ENCODE assay signal across 19 cellular contexts in the genomic region with DNA sequence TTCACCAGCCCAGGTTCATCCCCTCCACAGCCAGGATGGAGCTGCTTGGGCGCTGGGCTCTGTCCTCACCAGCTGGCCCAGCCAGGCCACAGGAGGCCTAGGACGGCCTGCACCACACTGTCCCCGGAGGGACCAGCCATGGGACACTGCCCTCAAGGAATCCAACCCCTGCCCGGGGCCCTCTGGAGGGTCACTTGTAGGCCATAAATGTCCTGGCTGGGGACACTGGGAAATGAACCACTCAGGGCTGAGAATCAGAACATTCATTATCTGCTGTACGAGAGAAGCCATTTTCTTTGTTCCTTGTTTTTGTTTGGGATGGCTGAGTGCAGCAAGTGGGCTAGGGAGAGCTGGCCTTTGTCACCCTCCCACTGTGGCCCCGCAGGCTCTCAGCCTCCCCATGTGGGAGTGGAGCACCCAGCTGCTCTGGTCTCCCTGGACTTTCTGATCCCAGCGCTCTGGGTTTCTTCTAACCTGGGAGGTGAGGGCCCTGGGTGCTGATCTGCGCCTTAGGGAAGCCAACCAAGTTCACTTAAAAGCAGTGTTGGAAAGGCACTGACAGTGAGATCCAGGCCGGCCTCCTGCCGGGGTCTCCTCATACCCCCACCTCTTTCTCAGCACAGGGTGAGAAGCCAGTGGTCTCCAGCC. TPM values are rescaled to one million over a fixed set of nuclear protein-coding genes. Genes with fewer than 3 reads are reported as not detected.
DNase-seq lines count a peak whose midpoint lies in the region; ATAC-seq and TF ChIP-seq lines count a peak whose summit lies in the region.
"Had no signal": no experiment of that assay in that cellular context is flagged by ENCODE, and none has a peak within 500 bp of the region (broad histone marks: within the 10 kb centered on the region; RNA-seq: fewer than 3 reads in every experiment).

No MANE protein-coding gene starts in this region.

- H3F3A ChIP-seq in smooth muscle cell (ENCODE audit: low read depth), result no peaks in the 10 kb centered on the region

- H3K27ac ChIP-seq in cardiac muscle cell, result peak overlapping the region; percentile 78
- H3K27ac ChIP-seq in WERI-Rb-1, result peak overlapping the region; percentile 31
- no peak overlapping the region for H3K27ac ChIP-seq in aorta (ENCODE audit: low read depth in 1 of 2, low read length in 2 of 2)
- no peak overlapping the region for H3K27ac ChIP-seq in smooth muscle cell (ENCODE audit: low read depth)
- H3K27ac ChIP-seq: SJCRH30 had no signal

- peaks cover 4% of the 10 kb centered on the region for H3K9me3 Mint-ChIP-seq in nephron progenitor cell

- 83 to 87% methylated on average over 10 of the region's 10 CpGs for WGBS in aorta, 2 donors
- WGBS in smooth muscle cell (ENCODE audit: low lambda C conversion rate), result 93% methylated on average over 10 of the region's 10 CpGs

- peaks cover 41% of the 10 kb centered on the region for H3K4me1 Mint-ChIP-seq in nephron progenitor cell

- TF ChIP-seq CTCF in cardiac muscle cell (IDR thresholded peaks at IDR 0.05; ENCODE audit: low read depth, low read length) (no peak), WERI-Rb-1 (IDR thresholded peaks at IDR 0.05; ENCODE audit: low read depth, low read length) (no peak), nephron progenitor cell (IDR thresholded peaks at IDR 0.05) (no peak), smooth muscle cell (IDR thresholded peaks at IDR 0.05; ENCODE audit: borderline replicate concordance, insufficient read depth, poor library complexity, severe bottlenecking) (no peak)

- peak; percentile 16 for ATAC-seq in aorta (ENCODE audit: low FRiP score)

- no peak overlapping the region for H3K4me2 ChIP-seq in smooth muscle cell

- H3K9ac ChIP-seq in smooth muscle cell (ENCODE audit: low read depth), result no peak overlapping the region

- peaks cover 6% of the 10 kb centered on the region for H3K36me3 Mint-ChIP-seq in nephron progenitor cell (ENCODE audit: low read depth)
- H3K36me3 Mint-ChIP-seq: CD14-positive monocyte had no signal

- peaks cover 6% of the 10 kb centered on the region for H3K27me3 Mint-ChIP-seq in nephron progenitor cell (ENCODE audit: low read depth, poor library complexity)

- H3K36me3 ChIP-seq in cardiac muscle cell (no peaks in the 10 kb centered on the region), WERI-Rb-1 (no peaks in the 10 kb centered on the region), aorta (ENCODE audit: control insufficient read depth in 1 of 2, insufficient read depth in 2 of 2, low read length in 1 of 2) (no peaks in the 10 kb centered on the region), smooth muscle cell (ENCODE audit: low read depth) (no peaks in the 10 kb centered on the region)
- H3K36me3 ChIP-seq: SJCRH30 had no signal

- H3K4me1 ChIP-seq in cardiac muscle cell (ENCODE audit: low read depth) (peaks cover 9% of the 10 kb centered on the region), aorta (ENCODE audit: control insufficient read depth in 1 of 2, insufficient read depth in 2 of 2, low read length in 2 of 2) (no peaks in the 10 kb centered on the region), smooth muscle cell (ENCODE audit: low read depth) (no peaks in the 10 kb centered on the region)

- DNase-seq in cardiac muscle cell (ENCODE audit: low read depth in 1 of 2, low spot score in 1 of 2) (no peak), cardiac septum (ENCODE audit: low spot score) (no peak), WERI-Rb-1 (no peak), nephron progenitor cell (peak; percentile 70), aorta (no peak), SW 1271 (lab: John Stamatoyannopoulos, UW) (no peak), epidermal melanocyte (ENCODE audit: insufficient read length, low spot score) (no peak), smooth muscle cell (lab: John Stamatoyannopoulos, UW; ENCODE audit: unreplicated experiment) (no peak)
- DNase-seq: 8988T, Caco-2, DMS79, NCI-H1436, NCI-H2081, NCI-H524, RPMI8226, SJCRH30 had no signal

- H3K27me3 ChIP-seq in cardiac muscle cell (no peaks in the 10 kb centered on the region), WERI-Rb-1 (ENCODE audit: insufficient read depth, low read depth, severe bottlenecking) (no peaks in the 10 kb centered on the region), aorta (ENCODE audit: control insufficient read depth in 1 of 2, insufficient read depth in 2 of 2, low read length in 1 of 2) (no peaks in the 10 kb centered on the region), smooth muscle cell (ENCODE audit: low read depth) (no peaks in the 10 kb centered on the region)

- H3K27ac Mint-ChIP-seq in nephron progenitor cell, result peak overlapping the region; percentile 94

- H3K4me3 ChIP-seq in cardiac muscle cell (no peak overlapping the region), WERI-Rb-1 (ENCODE audit: low read depth, low read length) (no peak overlapping the region), aorta (ENCODE audit: low read length in 2 of 2) (no peak overlapping the region), smooth muscle cell (no peak overlapping the region)
- H3K4me3 ChIP-seq: SJCRH30 had no signal

- no peak overlapping the region for H2AFZ ChIP-seq in smooth muscle cell (ENCODE audit: low read depth)

- no peaks in the 10 kb centered on the region for H3K79me2 ChIP-seq in smooth muscle cell (ENCODE audit: low read depth)

- intact Hi-C loops in cardiac septum (cut with DNase I) (no loop called here), aorta (cut with DNase I) (no loop called here)

- no peak overlapping the region for H3K4me3 Mint-ChIP-seq in nephron progenitor cell
- H3K4me3 Mint-ChIP-seq: CD14-positive monocyte had no signal

- no peaks in the 10 kb centered on the region for H3K9me3 ChIP-seq in cardiac muscle cell (ENCODE audit: low read depth)
- no peaks in the 10 kb centered on the region for H3K9me3 ChIP-seq in WERI-Rb-1 (ENCODE audit: severe bottlenecking)
- H3K9me3 ChIP-seq in aorta (ENCODE audit: control insufficient read depth, low read length), result no peaks in the 10 kb centered on the region
- H3K9me3 ChIP-seq in smooth muscle cell (replicated peaks; ENCODE audit: low read depth), result no peaks in the 10 kb centered on the region
- H3K9me3 ChIP-seq: SJCRH30 had no signal

- H4K20me1 ChIP-seq in smooth muscle cell (ENCODE audit: low read depth), result no peaks in the 10 kb centered on the region

RNA-seq across cellular contexts. Expression of a gene that starts 9.9 kb away (rescaled TPM):
- total RNA-seq in cardiac muscle cell (0.18 and 1.6 TPM in 2 replicates), cardiac septum (not detected), aorta (1 to 10 TPM in 1 of 2 donors, under 1 TPM in 1; 0.51 to 1.1 TPM), smooth muscle cell (0.13 TPM in 1 of 2 replicates, not detected in the other)
- polyA plus RNA-seq in cardiac muscle cell (1.3 and 5.1 TPM in 2 replicates), aorta (under 1 TPM in 1 of 2 donors, not detected in 1; 0.31 TPM), smooth muscle cell (not detected in 2 replicates)
- total RNA-seq: Caco-2, H4, LHCN-M2, SJCRH30 had no signal
- polyA plus RNA-seq: CD14-positive monocyte had no signal

Comparison
In these comparisons a context has a peak if more than half of its experiments do, and no peak if none do; other contexts are left out.
1. H3K27ac ChIP-seq: peak in cardiac muscle cell (single experiment) and WERI-Rb-1 (single experiment); none in aorta (0 of 2) and smooth muscle cell (single experiment).